Comparison of ENCODE assay signal across 1 cellular context in genomic region chr17:72432143-72432604, GRCh38.
TF ChIP-seq lines count a peak whose summit lies in the region.

No MANE protein-coding gene starts in this region.

TF ChIP-seq in HepG2, 621 proteins besides CTCF, POLR2A, EP300 and RAD21 (continued from another document):
- TF ChIP-seq SOX6 (IDR thresholded peaks at IDR 0.05) (no peak), SOX6 (CRISPR knock-in tag; IDR thresholded peaks at IDR 0.05) (0 out of 2 replicates have a peak, but pooled peaks have one; percentile 19), ZNF891 (CRISPR knock-in tag; IDR thresholded peaks at IDR 0.05) (no peak), ZBTB42 (CRISPR knock-in tag; IDR thresholded peaks at IDR 0.05) (no peak), ZNF546 (CRISPR knock-in tag; conservative IDR thresholded peaks at IDR 0.05) (no peak), ZNF775 (CRISPR knock-in tag; IDR thresholded peaks at IDR 0.05; ENCODE audit: borderline replicate concordance) (no peak), AGO2 (optimal IDR thresholded peaks at IDR 0.05; ENCODE audit: low read depth, low read length) (no peak), CSRNP1 (CRISPR knock-in tag; IDR thresholded peaks at IDR 0.05) (no peak), ZFP91 (CRISPR knock-in tag; IDR thresholded peaks at IDR 0.05; ENCODE audit: borderline replicate concordance) (0 out of 2 replicates have a peak, but pooled peaks have one; percentile 17), MNT (IDR thresholded peaks at IDR 0.05) (no peak), NFAT5 (CRISPR knock-in tag; IDR thresholded peaks at IDR 0.05) (no peak), REXO4 (CRISPR knock-in tag; IDR thresholded peaks at IDR 0.05; ENCODE audit: borderline replicate concordance) (no peak), ZBTB20 (CRISPR knock-in tag; IDR thresholded peaks at IDR 0.05; ENCODE audit: borderline replicate concordance, low read depth) (no peak), THYN1 (CRISPR knock-in tag; IDR thresholded peaks at IDR 0.05; ENCODE audit: borderline replicate concordance, low read depth) (no peak), ZNF605 (CRISPR knock-in tag; IDR thresholded peaks at IDR 0.05) (0 out of 2 replicates have a peak, but pooled peaks have one; percentile 50), SSRP1 (CRISPR knock-in tag; IDR thresholded peaks at IDR 0.05) (no peak), TEAD3 (CRISPR knock-in tag; optimal IDR thresholded peaks at IDR 0.05; ENCODE audit: borderline replicate concordance) (no peak), ZMYM2 (CRISPR knock-in tag; IDR thresholded peaks at IDR 0.05) (0 out of 2 replicates have a peak, but pooled peaks have one; percentile 28), ATF6 (CRISPR knock-in tag; conservative IDR thresholded peaks at IDR 0.05) (no peak), ASH2L (IDR thresholded peaks at IDR 0.05; ENCODE audit: insufficient read length, low read depth, low read length) (no peak), ADNP (CRISPR knock-in tag; IDR thresholded peaks at IDR 0.05) (no peak), ZNF558 (CRISPR knock-in tag; IDR thresholded peaks at IDR 0.05; ENCODE audit: borderline replicate concordance) (no peak), ZNF687 (CRISPR knock-in tag; IDR thresholded peaks at IDR 0.05) (peak; percentile 54)
